ENCODE assay signal across 25 cellular contexts in the genomic region with DNA sequence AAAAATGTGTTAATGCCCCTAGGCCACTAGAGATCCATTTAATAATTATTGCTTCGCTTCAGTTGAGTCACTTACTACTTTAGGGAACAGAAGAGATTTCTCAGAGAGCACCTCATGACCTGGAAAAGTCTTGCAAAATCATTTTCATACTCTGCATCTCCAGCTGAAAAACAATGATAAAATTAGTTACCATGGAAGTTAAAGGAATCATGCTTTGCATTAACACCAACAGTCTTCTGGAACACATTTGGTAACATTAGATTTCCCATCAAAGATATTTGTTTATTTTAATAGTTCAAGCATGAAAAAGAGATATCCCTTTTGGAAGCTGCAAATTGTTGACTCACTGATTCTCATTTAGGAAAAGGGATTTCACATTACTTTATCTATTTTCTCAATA. TPM values are rescaled to one million over a fixed set of nuclear protein-coding genes. Genes with fewer than 3 reads are reported as not detected.
A peak's percentile ranks its signal among the peaks of the same experiment; 100 is the strongest.
DNase-seq lines count a peak whose midpoint lies in the region; ATAC-seq, FAIRE-seq and TF ChIP-seq lines count a peak whose summit lies in the region.
"Had no signal": no experiment of that assay in that cellular context is flagged by ENCODE, and none has a peak within 500 bp of the region (broad histone marks: within the 10 kb centered on the region; RNA-seq: fewer than 3 reads in every experiment).

No MANE protein-coding gene starts in this region.

- DNase-seq in EH (ENCODE audit: low read depth) (peak; percentile 9), NCI-H526 (lab: John Stamatoyannopoulos, UW) (peak; percentile 60 to 74), fibroblast of lung (ENCODE audit: low read depth in 2 of 2) (peak; percentile 45 to 69), omental fat pad (ENCODE audit: low spot score) (no peak), globus pallidus (ENCODE audit: low spot score) (no peak), epidermal melanocyte (ENCODE audit: insufficient read length, low spot score) (no peak), kidney (no peak)
- DNase-seq: activated CD4-positive, alpha-beta T cell treated with anti-CD3 and anti-CD28 coated beads for 36 hours; activated effector memory CD4-positive, alpha-beta T cell treated with Interleukin-2 at 50 U/mL for 16 hours; activated naive CD8-positive, alpha-beta T cell treated with anti-CD3 and anti-CD28 coated beads, Interleukin-2, amount 10 ng/mL, durations not matched to agents 7 days and 5 days; activated T-cell treated with anti-CD3 and anti-CD28 coated beads for 4 hours; CD4-positive, CD25-positive, alpha-beta regulatory T cell; foreskin keratinocyte; GF-D8; H9; heart right ventricle; KBM-7; NCI-H1436; stimulated activated CD4-positive, alpha-beta T cell treated with anti-CD3 and anti-CD28 coated beads, Interleukin-12 subunit alpha, Interleukin-12 subunit beta, amount 100 ng/mL, for 4 hours; stimulated activated CD4-positive, alpha-beta T cell treated with anti-CD3 and anti-CD28 coated beads, Interleukin-4, amount 100 ng/mL, for 1 hour; upper lobe of left lung had no signal

- H3K27me3 ChIP-seq in fibroblast of lung (ENCODE audit: control insufficient read depth, insufficient read depth, low read length): no peaks in the 10 kb centered on the region
- H3K27me3 ChIP-seq: foreskin keratinocyte had no signal

- intact Hi-C loops in kidney (cut with DNase I): no loop called here

- peaks cover 2% of the 10 kb centered on the region for H3K4me1 ChIP-seq in fibroblast of lung (ENCODE audit: control insufficient read depth, extremely low read depth, insufficient read depth, low read length)
- H3K4me1 ChIP-seq in kidney (ENCODE audit: control insufficient read depth in 1 of 2, insufficient read depth in 1 of 2, low read depth in 1 of 2, low read length in 2 of 2): peaks cover 0 to 14% of the 10 kb centered on the region in 2 donors
- H3K4me1 ChIP-seq: foreskin keratinocyte had no signal

- peak; percentile 47 for ATAC-seq in omental fat pad (ENCODE audit: low FRiP score)
- ATAC-seq: activated CD4-positive, alpha-beta T cell treated with anti-CD3 and anti-CD28 coated beads for 36 hours; foreskin keratinocyte; heart right ventricle; sciatic nerve had no signal

- no peak for FAIRE-seq in kidney (lab: Jason Lieb, UNC)
- FAIRE-seq: endometrium, HTR-8/SVneo had no signal

- H3K4me2 ChIP-seq in fibroblast of lung (ENCODE audit: extremely low read depth, insufficient read depth, low read length): no peak overlapping the region

- TF ChIP-seq CTCF in fibroblast of lung (conservative IDR thresholded peaks at IDR 0.05 in 1 of 2, IDR thresholded peaks at IDR 0.05 in 1 of 2; ENCODE audit: low read depth in 1 of 2, low read length in 2 of 2): no peak
- TF ChIP-seq CTCF in omental fat pad (IDR thresholded peaks at IDR 0.05): no peak
- TF ChIP-seq CTCF in kidney (IDR thresholded peaks at IDR 0.05; ENCODE audit: borderline replicate concordance, extremely low read depth, insufficient read depth): no peak

- H3K36me3 ChIP-seq in fibroblast of lung (ENCODE audit: control insufficient read depth, insufficient read depth, low read length) (no peaks in the 10 kb centered on the region), kidney (ENCODE audit: control insufficient read depth in 1 of 2, insufficient read depth in 2 of 2, low read length in 2 of 2) (no peaks in the 10 kb centered on the region)
- H3K36me3 ChIP-seq: heart right ventricle, upper lobe of left lung had no signal

- H3K9me3 ChIP-seq in fibroblast of lung (ENCODE audit: control insufficient read depth, insufficient read depth, low read depth, low read length) (no peaks in the 10 kb centered on the region), kidney (ENCODE audit: control insufficient read depth in 1 of 2, low read length in 2 of 2) (no peaks in the 10 kb centered on the region)
- H3K9me3 ChIP-seq: heart right ventricle, upper lobe of left lung had no signal

- no peak overlapping the region for H2AFZ ChIP-seq in fibroblast of lung (ENCODE audit: low read length)

- no peak overlapping the region for H3K9ac ChIP-seq in fibroblast of lung (ENCODE audit: insufficient read depth, low read length)
- no peak overlapping the region for H3K9ac ChIP-seq in kidney (ENCODE audit: low read length in 2 of 2)

- no peak overlapping the region for H3K27ac ChIP-seq in fibroblast of lung (ENCODE audit: insufficient read depth, low read length)
- no peak overlapping the region for H3K27ac ChIP-seq in kidney (ENCODE audit: low read depth in 2 of 2, low read length in 2 of 2)
- H3K27ac ChIP-seq: foreskin keratinocyte, heart right ventricle had no signal

- no peaks in the 10 kb centered on the region for H3K79me2 ChIP-seq in fibroblast of lung (ENCODE audit: control insufficient read depth, insufficient read depth, low read length)

- H3K4me3 ChIP-seq in fibroblast of lung (replicated peaks in 1 of 4; ENCODE audit: control extremely low read depth in 1 of 4, insufficient read depth in 1 of 4, low read depth in 3 of 4, low read length in 4 of 4) (no peak overlapping the region), kidney (ENCODE audit: low read length in 2 of 2) (no peak overlapping the region)
- H3K4me3 ChIP-seq: heart right ventricle, upper lobe of left lung had no signal

- no peaks in the 10 kb centered on the region for H4K20me1 ChIP-seq in fibroblast of lung (ENCODE audit: control insufficient read depth, extremely low read depth, insufficient read depth, low read length)

RNA-seq across cellular contexts. Expression of a gene that starts 1.8 kb away (rescaled TPM):
- total RNA-seq in fibroblast of lung (26.3 and 29.8 TPM in 2 replicates), omental fat pad (10 to 100 TPM; 10.9 to 84.7 (median 37.5) TPM), kidney (15.8 TPM)
- polyA plus RNA-seq in fibroblast of lung (11.4 and 16.5 TPM in 2 replicates), kidney (ENCODE audit: insufficient read depth, low read depth, low replicate concordance) (8.9 TPM)
- polyA plus RNA-seq in fibroblast of lung (2012): 4.2 and 5.9 TPM in 2 replicates
- 1.6 and 3.3 TPM in 2 replicates for polyA minus RNA-seq in fibroblast of lung (ENCODE audit: low replicate concordance)
- total RNA-seq: activated CD4-positive, alpha-beta T cell treated with anti-CD3 and anti-CD28 coated beads for 36 hours; activated naive CD8-positive, alpha-beta T cell treated with anti-CD3 and anti-CD28 coated beads, Interleukin-2, amount 10 ng/mL, durations not matched to agents 7 days and 5 days; CD4-positive, CD25-positive, alpha-beta regulatory T cell had no signal
- polyA plus RNA-seq: CD4-positive, CD25-positive, alpha-beta regulatory T cell had no signal

RNA-seq across cellular contexts. Expression of a gene that starts 35.2 kb away (rescaled TPM):
- total RNA-seq in fibroblast of lung: 6.2 and 7.1 TPM in 2 replicates
- 0.99 and 1.3 TPM in 2 replicates for polyA plus RNA-seq in fibroblast of lung
- polyA plus RNA-seq in fibroblast of lung (2012): 1.4 and 2.1 TPM in 2 replicates
- polyA minus RNA-seq in fibroblast of lung (ENCODE audit: low replicate concordance): 0.43 TPM in 1 of 2 replicates, not detected in the other
- total RNA-seq in omental fat pad: 10 to 100 TPM; 11.3 to 41.1 (median 20.4) TPM
- 13.2 TPM for total RNA-seq in kidney
- 9.2 TPM for polyA plus RNA-seq in kidney (ENCODE audit: insufficient read depth, low read depth, low replicate concordance)
- total RNA-seq: CD4-positive, CD25-positive, alpha-beta regulatory T cell; T-helper 2 cell treated with Interferon-gamma antibody and Interleukin-4, amounts not matched to agents 100 ng/mL and 5 ng/mL, for 36 hours had no signal
- polyA plus RNA-seq: CD4-positive, CD25-positive, alpha-beta regulatory T cell had no signal

RNA-seq across cellular contexts. Expression of a gene that starts 55.5 kb away (rescaled TPM):
- 60.9 and 69.9 TPM in 2 replicates for total RNA-seq in fibroblast of lung
- 26.1 and 57.0 TPM in 2 replicates for polyA plus RNA-seq in fibroblast of lung
- 12.5 and 34.2 TPM in 2 replicates for polyA plus RNA-seq in fibroblast of lung (2012)
- polyA minus RNA-seq in fibroblast of lung (ENCODE audit: low replicate concordance): 1.7 TPM in 1 of 2 replicates, not detected in the other
- 100 to 1,000 TPM in 1 of 4 donors, 10 to 100 TPM in 2, 1 to 10 TPM in 1; 8.2 to 106 (median 40.9) TPM for total RNA-seq in omental fat pad
- total RNA-seq in kidney: 4.4 TPM
- 6.3 TPM for polyA plus RNA-seq in kidney (ENCODE audit: insufficient read depth, low read depth, low replicate concordance)
- total RNA-seq: activated naive CD8-positive, alpha-beta T cell treated with anti-CD3 and anti-CD28 coated beads, Interleukin-2, amount 10 ng/mL, durations not matched to agents 7 days and 5 days; CD4-positive, CD25-positive, alpha-beta regulatory T cell; T-helper 2 cell treated with Interferon-gamma antibody and Interleukin-4, amounts not matched to agents 100 ng/mL and 5 ng/mL, for 36 hours had no signal
- polyA plus RNA-seq: CD4-positive, CD25-positive, alpha-beta regulatory T cell had no signal

Comparison
In these comparisons a context has a peak if more than half of its experiments do, and no peak if none do; other contexts are left out.
1. DNase-seq: peak in EH (single experiment), NCI-H526 (2 of 2) and fibroblast of lung (2 of 2); none in omental fat pad (single experiment), globus pallidus (single experiment), epidermal melanocyte (single experiment) and kidney (single experiment).